1 cellular context compared by ENCODE assay signal in the genomic region with DNA sequence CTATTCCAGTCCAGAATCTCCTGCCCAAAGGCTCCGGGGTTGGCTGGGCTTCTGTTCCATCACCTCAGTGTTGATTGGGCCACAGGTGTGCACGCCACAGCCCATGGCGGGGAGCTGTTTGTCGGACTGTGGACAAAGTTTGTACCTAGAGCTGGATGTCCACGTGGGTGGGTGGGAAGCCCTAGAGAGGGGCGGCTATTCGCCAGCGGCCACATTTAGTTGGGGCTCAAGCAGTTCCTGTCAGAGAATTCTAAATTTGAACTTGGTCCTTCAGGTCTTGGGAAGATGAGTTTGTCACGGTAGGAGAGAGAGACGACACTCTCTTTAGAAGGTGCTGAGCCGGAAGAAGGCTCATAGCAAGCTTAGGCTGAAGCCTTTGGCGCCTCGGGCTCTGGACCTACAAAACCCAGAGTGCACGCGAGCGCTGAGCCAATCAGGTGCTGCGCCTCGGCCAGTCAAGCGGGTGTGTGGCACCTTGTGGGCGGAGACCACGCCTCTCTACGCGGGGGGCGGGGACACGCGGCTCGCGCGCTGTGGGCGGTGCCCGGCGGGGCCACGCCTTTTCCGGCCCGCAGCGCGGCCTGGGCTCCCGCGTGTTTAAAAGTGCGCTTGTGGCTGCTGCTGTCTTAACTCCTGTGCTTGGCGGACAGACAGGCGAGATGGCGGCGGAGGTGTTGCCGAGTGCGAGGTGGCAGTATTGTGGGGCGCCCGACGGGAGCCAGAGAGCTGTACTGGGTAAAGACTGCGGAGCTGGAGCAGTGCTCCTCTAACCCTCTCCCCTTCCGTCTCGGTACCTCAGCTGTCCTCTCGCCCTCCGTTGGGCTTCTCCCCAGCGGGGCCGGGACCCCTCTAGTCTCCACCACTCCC.
A peak's percentile ranks its signal among the peaks of the same experiment; 100 is the strongest.
TF ChIP-seq lines count a peak whose summit lies in the region.

A gene with protein sequence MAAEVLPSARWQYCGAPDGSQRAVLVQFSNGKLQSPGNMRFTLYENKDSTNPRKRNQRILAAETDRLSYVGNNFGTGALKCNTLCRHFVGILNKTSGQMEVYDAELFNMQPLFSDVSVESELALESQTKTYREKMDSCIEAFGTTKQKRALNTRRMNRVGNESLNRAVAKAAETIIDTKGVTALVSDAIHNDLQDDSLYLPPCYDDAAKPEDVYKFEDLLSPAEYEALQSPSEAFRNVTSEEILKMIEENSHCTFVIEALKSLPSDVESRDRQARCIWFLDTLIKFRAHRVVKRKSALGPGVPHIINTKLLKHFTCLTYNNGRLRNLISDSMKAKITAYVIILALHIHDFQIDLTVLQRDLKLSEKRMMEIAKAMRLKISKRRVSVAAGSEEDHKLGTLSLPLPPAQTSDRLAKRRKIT (plus strand): TSS at position 560 of the 867 bp plus-strand sequence. CDS start 100 bp downstream, at position 660.

TF ChIP-seq in GM12878, 131 proteins besides CTCF, POLR2A, EP300 and RAD21 (continued from another document):
- peak; percentile 14 for TF ChIP-seq E4F1 (IDR thresholded peaks at IDR 0.05; ENCODE audit: borderline replicate concordance, partially characterized antibody)
- no peak for TF ChIP-seq SMAD1 (IDR thresholded peaks at IDR 0.05; ENCODE audit: low read depth, partially characterized antibody)
- TF ChIP-seq TARDBP (IDR thresholded peaks at IDR 0.05; ENCODE audit: borderline replicate concordance), result no peak
- no peak for TF ChIP-seq FOXM1 (IDR thresholded peaks at IDR 0.05; ENCODE audit: low read depth, low read length)
- TF ChIP-seq, protein P1, sequence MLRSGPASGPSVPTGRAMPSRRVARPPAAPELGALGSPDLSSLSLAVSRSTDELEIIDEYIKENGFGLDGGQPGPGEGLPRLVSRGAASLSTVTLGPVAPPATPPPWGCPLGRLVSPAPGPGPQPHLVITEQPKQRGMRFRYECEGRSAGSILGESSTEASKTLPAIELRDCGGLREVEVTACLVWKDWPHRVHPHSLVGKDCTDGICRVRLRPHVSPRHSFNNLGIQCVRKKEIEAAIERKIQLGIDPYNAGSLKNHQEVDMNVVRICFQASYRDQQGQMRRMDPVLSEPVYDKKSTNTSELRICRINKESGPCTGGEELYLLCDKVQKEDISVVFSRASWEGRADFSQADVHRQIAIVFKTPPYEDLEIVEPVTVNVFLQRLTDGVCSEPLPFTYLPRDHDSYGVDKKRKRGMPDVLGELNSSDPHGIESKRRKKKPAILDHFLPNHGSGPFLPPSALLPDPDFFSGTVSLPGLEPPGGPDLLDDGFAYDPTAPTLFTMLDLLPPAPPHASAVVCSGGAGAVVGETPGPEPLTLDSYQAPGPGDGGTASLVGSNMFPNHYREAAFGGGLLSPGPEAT (IDR thresholded peaks at IDR 0.05; ENCODE audit: low read depth), result no peak
- no peak for TF ChIP-seq ATF3 (IDR thresholded peaks at IDR 0.05; ENCODE audit: borderline replicate concordance, extremely low read depth, low read depth, low read length)
- no peak for TF ChIP-seq MTA2 (IDR thresholded peaks at IDR 0.05; ENCODE audit: low read depth)
- TF ChIP-seq NRF1 (conservative IDR thresholded peaks at IDR 0.05; ENCODE audit: low read depth, low read length), result no peak
- no peak for TF ChIP-seq WRNIP1 (IDR thresholded peaks at IDR 0.05; ENCODE audit: borderline replicate concordance, low read depth, low read length)
- no peak for TF ChIP-seq IRF4 (IDR thresholded peaks at IDR 0.05; ENCODE audit: low read depth, low read length)
- no peak for TF ChIP-seq SMC3 (IDR thresholded peaks at IDR 0.05; ENCODE audit: borderline replicate concordance, low read length)
- peak; percentile 56 for TF ChIP-seq HCFC1 (IDR thresholded peaks at IDR 0.05; ENCODE audit: low read length)
- TF ChIP-seq POLR2AphosphoS5 (IDR thresholded peaks at IDR 0.05; ENCODE audit: low read length), result peak; percentile 94
- TF ChIP-seq SUZ12 (IDR thresholded peaks at IDR 0.05; ENCODE audit: unreplicated experiment), result no peak
- TF ChIP-seq BRCA1 (IDR thresholded peaks at IDR 0.05; ENCODE audit: low read depth, low read length), result no peak
- peak; percentile 87 for TF ChIP-seq SIN3A (IDR thresholded peaks at IDR 0.05; ENCODE audit: low read depth, low read length)
- TF ChIP-seq, protein P2, sequence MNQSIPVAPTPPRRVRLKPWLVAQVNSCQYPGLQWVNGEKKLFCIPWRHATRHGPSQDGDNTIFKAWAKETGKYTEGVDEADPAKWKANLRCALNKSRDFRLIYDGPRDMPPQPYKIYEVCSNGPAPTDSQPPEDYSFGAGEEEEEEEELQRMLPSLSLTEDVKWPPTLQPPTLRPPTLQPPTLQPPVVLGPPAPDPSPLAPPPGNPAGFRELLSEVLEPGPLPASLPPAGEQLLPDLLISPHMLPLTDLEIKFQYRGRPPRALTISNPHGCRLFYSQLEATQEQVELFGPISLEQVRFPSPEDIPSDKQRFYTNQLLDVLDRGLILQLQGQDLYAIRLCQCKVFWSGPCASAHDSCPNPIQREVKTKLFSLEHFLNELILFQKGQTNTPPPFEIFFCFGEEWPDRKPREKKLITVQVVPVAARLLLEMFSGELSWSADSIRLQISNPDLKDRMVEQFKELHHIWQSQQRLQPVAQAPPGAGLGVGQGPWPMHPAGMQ (IDR thresholded peaks at IDR 0.05; ENCODE audit: borderline replicate concordance), result no peak
- TF ChIP-seq ASH2L (IDR thresholded peaks at IDR 0.05; ENCODE audit: borderline replicate concordance, low read depth), result peak; percentile 29; the same call in 1 of the 2 replicates
- no peak for TF ChIP-seq ZNF207 (IDR thresholded peaks at IDR 0.05; ENCODE audit: borderline replicate concordance)
- no peak for TF ChIP-seq ZNF384 (IDR thresholded peaks at IDR 0.05; ENCODE audit: borderline replicate concordance, low read depth, low read length)
- no peak for TF ChIP-seq SKIL (IDR thresholded peaks at IDR 0.05; ENCODE audit: low read depth, poor library complexity, severe bottlenecking)
- no peak for TF ChIP-seq STAT3 (IDR thresholded peaks at IDR 0.05; ENCODE audit: low read depth, low read length)
- peak; percentile 20; the same call in 1 of the 3 replicates for TF ChIP-seq POU2F2 (IDR thresholded peaks at IDR 0.05; ENCODE audit: borderline replicate concordance, low read depth, low read length)
